In the genomic region with DNA sequence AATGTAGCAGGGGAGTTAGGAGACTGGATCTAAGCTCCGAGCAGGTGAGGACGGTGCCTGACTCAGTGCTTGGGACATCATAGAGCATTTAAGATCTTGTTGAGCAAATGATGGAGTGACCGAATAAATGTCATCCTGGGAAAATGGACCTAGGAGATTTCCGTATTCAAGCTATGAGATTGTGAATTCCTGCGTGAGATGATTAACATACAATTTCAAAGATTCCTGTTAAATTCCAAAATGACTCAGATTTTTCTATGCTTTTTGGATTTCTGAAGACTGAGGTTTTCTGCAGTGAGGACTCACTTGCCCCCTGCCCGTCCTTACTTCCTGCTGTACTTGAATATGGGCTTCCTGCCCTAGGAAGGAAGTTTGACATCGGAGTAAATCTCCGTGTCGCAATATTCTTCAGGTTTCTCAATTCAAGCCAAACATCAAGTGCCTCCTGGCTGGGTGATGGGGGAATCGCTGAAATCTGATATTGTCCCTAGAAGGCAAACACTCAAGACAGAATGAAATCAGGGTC, we compare ENCODE assay signal across 9 cellular contexts. TPM values are rescaled to one million over a fixed set of nuclear protein-coding genes. Genes with fewer than 3 reads are reported as not detected.
DNase-seq lines count a peak whose midpoint lies in the region; ATAC-seq and TF ChIP-seq lines count a peak whose summit lies in the region.
"Had no signal": no experiment of that assay in that cellular context is flagged by ENCODE, and none has a peak within 500 bp of the region (broad histone marks: within the 10 kb centered on the region; RNA-seq: fewer than 3 reads in every experiment).

No MANE protein-coding gene starts in this region.

- POLR2A ChIA-PET in MCF 10A (lab: Yijun Ruan, JAX), result interaction anchor here (0.8 kb wide), 1 partner anchor 36 kb away, joined by 4 read pairs; no protein-coding TSS in a partner anchor

- H3K4me1 ChIP-seq in breast epithelium (no peaks in the 10 kb centered on the region), uterus (no peaks in the 10 kb centered on the region)

- H3K36me3 Mint-ChIP-seq in MCF 10A (ENCODE audit: insufficient read depth, unreplicated experiment), result no peaks in the 10 kb centered on the region
- peaks cover 49 to 55% of the 10 kb centered on the region in 2 donors for H3K36me3 Mint-ChIP-seq in activated naive CD4-positive, alpha-beta T cell treated with anti-CD3 and anti-CD28 coated beads, Interleukin-2, amount 50 U/mL, for 72 hours
- H3K36me3 Mint-ChIP-seq: naive B cell had no signal

- ATAC-seq in activated naive CD4-positive, alpha-beta T cell treated with anti-CD3 and anti-CD28 coated beads, Interleukin-2, amount 50 U/mL, for 72 hours, result no peak
- no peak for ATAC-seq in HG03025 (IDR thresholded peaks at IDR 0.05; ENCODE audit: low FRiP score, unreplicated experiment)
- ATAC-seq in GM19023 (IDR thresholded peaks at IDR 0.05; ENCODE audit: unreplicated experiment), result no peak
- ATAC-seq in HG03135 (IDR thresholded peaks at IDR 0.05; ENCODE audit: unreplicated experiment), result no peak

- H3K4me3 ChIP-seq in breast epithelium (no peak overlapping the region), uterus (no peak overlapping the region)

- peaks cover 11% of the 10 kb centered on the region for H3K4me1 Mint-ChIP-seq in MCF 10A (ENCODE audit: insufficient read depth, unreplicated experiment)

- no peak overlapping the region for H3K4me3 Mint-ChIP-seq in MCF 10A (ENCODE audit: unreplicated experiment)

- no peaks in the 10 kb centered on the region for H3K9me3 Mint-ChIP-seq in MCF 10A (ENCODE audit: unreplicated experiment)
- H3K9me3 Mint-ChIP-seq in activated naive CD4-positive, alpha-beta T cell treated with anti-CD3 and anti-CD28 coated beads, Interleukin-2, amount 50 U/mL, for 72 hours, result no peaks in the 10 kb centered on the region
- H3K9me3 Mint-ChIP-seq: naive B cell had no signal

- H3K27me3 ChIP-seq in breast epithelium, result no peaks in the 10 kb centered on the region
- H3K27me3 ChIP-seq in uterus, result no peaks in the 10 kb centered on the region

- H3K36me3 ChIP-seq in breast epithelium (no peaks in the 10 kb centered on the region), uterus (no peaks in the 10 kb centered on the region)

- H3K9me3 ChIP-seq in breast epithelium (no peaks in the 10 kb centered on the region), uterus (no peaks in the 10 kb centered on the region)

- BruUV-seq in MCF 10A (replicated peaks; lab: Mats Ljungman, UMichigan), result no TSS peak

- TF ChIP-seq CTCF in MCF 10A (IDR thresholded peaks at IDR 0.05; ENCODE audit: unreplicated experiment) (no peak), breast epithelium (IDR thresholded peaks at IDR 0.05) (no peak), uterus (IDR thresholded peaks at IDR 0.05) (no peak)

- H3K27ac ChIP-seq in breast epithelium (peak overlapping the region in 1 of 2 donors; percentile 45), uterus (peak overlapping the region; percentile 75 to 78)

- no peak overlapping the region for H3K27ac Mint-ChIP-seq in MCF 10A (ENCODE audit: low read depth, unreplicated experiment)
- peak overlapping the region; percentile 99 to 100 for H3K27ac Mint-ChIP-seq in activated naive CD4-positive, alpha-beta T cell treated with anti-CD3 and anti-CD28 coated beads, Interleukin-2, amount 50 U/mL, for 72 hours

- intact Hi-C loops in MCF 10A (cut with micrococcal nuclease), result no loop called here
- intact Hi-C loops in breast epithelium (cut with DNase I; ENCODE audit: low total_unique reads), result no loop called here
- intact Hi-C loops in uterus (cut with DNase I; ENCODE audit: low total_unique reads), result no loop called here

- TF ChIP-seq POLR2A in breast epithelium (IDR thresholded peaks at IDR 0.05) (no peak), uterus (IDR thresholded peaks at IDR 0.05) (no peak)

- H3K27me3 Mint-ChIP-seq in MCF 10A (ENCODE audit: insufficient read depth, unreplicated experiment), result no peaks in the 10 kb centered on the region

- DNase-seq in MCF 10A (ENCODE audit: unreplicated experiment), result peak; percentile 72
- DNase-seq in breast epithelium (ENCODE audit: low spot score in 2 of 2), result no peak
- no peak for DNase-seq in activated naive CD4-positive, alpha-beta T cell treated with anti-CD3 and anti-CD28 coated beads, Interleukin-2, amount 50 U/mL, for 72 hours (ENCODE audit: low spot score in 2 of 2)
- DNase-seq in kidney tubule cell (ENCODE audit: low spot score), result peak; percentile 38
- no peak for DNase-seq in uterus
- DNase-seq: naive B cell had no signal

- CTCF ChIA-PET in MCF 10A (lab: Yijun Ruan, JAX), result interaction anchor here (0.6 to 1.0 kb wide), 2 partner anchors 37 to 49 kb away, joined by 5 to 6 read pairs; no protein-coding TSS in a partner anchor

RNA-seq across cellular contexts. Expression of gene SYTL3, which starts 5.2 kb away (rescaled TPM):
- total RNA-seq in MCF 10A (2022), result 0.65 and 0.83 TPM in 2 replicates
- 1 to 10 TPM; 5.2 to 8.0 (median 7.5) TPM for total RNA-seq in breast epithelium
- 100 to 1,000 TPM; 122 to 143 TPM for total RNA-seq in activated naive CD4-positive, alpha-beta T cell treated with anti-CD3 and anti-CD28 coated beads, Interleukin-2, amount 50 U/mL, for 72 hours
- total RNA-seq in uterus, result 10 to 100 TPM in 1 of 4 donors, 1 to 10 TPM in 2, under 1 TPM in 1; 0.51 to 12.4 (median 3.3) TPM

RNA-seq across cellular contexts. Expression of gene DYNLT1, which starts 10.5 kb away (rescaled TPM):
- total RNA-seq in MCF 10A (2022), result 122 and 156 TPM in 2 replicates
- 10 to 100 TPM; 48.2 to 76.1 (median 73.4) TPM for total RNA-seq in breast epithelium
- total RNA-seq in activated naive CD4-positive, alpha-beta T cell treated with anti-CD3 and anti-CD28 coated beads, Interleukin-2, amount 50 U/mL, for 72 hours, result 10 to 100 TPM; 51.4 to 91.0 TPM
- 100 to 1,000 TPM in 3 of 4 donors, 10 to 100 TPM in 1; 68.2 to 134 (median 114) TPM for total RNA-seq in uterus

Comparison
In these comparisons a context has a peak if more than half of its experiments do, and no peak if none do; other contexts are left out.
1. DNase-seq: peak in MCF 10A (single experiment) and kidney tubule cell (single experiment); none in breast epithelium (0 of 2), activated naive CD4-positive, alpha-beta T cell treated with anti-CD3 and anti-CD28 coated beads, Interleukin-2, amount 50 U/mL, for 72 hours (0 of 2) and uterus (0 of 2).
2. RNA of gene SYTL3, which starts 5.2 kb away (total RNA-seq): 122 to 143 TPM in activated naive CD4-positive, alpha-beta T cell treated with anti-CD3 and anti-CD28 coated beads, Interleukin-2, amount 50 U/mL, for 72 hours; 5.2 to 8.0 TPM in breast epithelium, 0.51 to 12.4 TPM in uterus and 0.65 to 0.83 TPM in MCF 10A; every median in the first group is over 4 times any median in the second.